1 cellular context compared by ENCODE assay signal in the genomic region with DNA sequence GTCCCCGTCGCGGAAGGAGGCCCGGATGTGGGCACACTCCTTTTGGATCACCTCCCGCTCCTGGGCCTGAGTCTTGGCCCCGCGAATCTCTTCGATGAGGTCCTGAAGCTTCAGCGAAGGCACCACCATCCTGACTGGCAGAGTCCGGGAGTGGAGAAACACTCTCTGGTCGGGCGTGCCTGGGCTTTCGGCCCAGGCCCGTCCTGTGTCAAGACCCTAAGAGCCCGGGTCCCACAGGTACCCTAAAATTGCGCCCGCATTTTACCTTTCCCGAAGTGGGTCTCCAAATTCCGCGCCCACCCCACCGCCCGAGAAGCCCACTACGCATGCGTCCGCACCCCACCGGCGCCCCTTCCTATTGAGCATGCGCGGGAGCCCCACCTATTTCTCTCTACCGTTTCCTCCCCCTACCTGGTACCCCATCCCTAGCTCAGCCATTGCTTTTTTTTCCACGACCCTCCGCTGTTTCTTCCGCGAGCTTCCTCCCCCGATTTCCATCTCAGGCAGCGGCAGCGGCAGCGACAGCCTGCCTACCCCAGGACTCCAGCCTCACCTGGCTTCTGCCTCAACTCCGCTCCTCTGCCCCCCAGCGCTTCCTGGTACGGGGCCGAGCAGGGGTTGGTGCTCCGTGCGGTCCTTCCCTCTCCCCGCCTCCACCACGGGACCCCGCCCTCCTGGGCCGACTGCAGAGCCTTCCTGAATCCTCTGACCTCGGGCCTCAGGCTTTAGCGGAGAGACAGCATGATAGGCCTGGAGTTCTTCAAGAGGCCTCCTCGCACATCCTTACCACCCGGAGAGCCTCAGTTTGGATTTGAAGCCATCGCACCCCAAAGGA.
TF ChIP-seq lines count a peak whose summit lies in the region.

A gene with protein sequence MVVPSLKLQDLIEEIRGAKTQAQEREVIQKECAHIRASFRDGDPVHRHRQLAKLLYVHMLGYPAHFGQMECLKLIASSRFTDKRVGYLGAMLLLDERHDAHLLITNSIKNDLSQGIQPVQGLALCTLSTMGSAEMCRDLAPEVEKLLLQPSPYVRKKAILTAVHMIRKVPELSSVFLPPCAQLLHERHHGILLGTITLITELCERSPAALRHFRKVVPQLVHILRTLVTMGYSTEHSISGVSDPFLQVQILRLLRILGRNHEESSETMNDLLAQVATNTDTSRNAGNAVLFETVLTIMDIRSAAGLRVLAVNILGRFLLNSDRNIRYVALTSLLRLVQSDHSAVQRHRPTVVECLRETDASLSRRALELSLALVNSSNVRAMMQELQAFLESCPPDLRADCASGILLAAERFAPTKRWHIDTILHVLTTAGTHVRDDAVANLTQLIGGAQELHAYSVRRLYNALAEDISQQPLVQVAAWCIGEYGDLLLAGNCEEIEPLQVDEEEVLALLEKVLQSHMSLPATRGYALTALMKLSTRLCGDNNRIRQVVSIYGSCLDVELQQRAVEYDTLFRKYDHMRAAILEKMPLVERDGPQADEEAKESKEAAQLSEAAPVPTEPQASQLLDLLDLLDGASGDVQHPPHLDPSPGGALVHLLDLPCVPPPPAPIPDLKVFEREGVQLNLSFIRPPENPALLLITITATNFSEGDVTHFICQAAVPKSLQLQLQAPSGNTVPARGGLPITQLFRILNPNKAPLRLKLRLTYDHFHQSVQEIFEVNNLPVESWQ (minus strand): TSS at position 606 of the 835 bp plus-strand sequence. CDS start 477 bp downstream, at position 129.

TF ChIP-seq in HEK293, 187 proteins besides CTCF, POLR2A, EP300 and RAD21 (continued from another document and continues in another):
- TF ChIP-seq, protein P1, sequence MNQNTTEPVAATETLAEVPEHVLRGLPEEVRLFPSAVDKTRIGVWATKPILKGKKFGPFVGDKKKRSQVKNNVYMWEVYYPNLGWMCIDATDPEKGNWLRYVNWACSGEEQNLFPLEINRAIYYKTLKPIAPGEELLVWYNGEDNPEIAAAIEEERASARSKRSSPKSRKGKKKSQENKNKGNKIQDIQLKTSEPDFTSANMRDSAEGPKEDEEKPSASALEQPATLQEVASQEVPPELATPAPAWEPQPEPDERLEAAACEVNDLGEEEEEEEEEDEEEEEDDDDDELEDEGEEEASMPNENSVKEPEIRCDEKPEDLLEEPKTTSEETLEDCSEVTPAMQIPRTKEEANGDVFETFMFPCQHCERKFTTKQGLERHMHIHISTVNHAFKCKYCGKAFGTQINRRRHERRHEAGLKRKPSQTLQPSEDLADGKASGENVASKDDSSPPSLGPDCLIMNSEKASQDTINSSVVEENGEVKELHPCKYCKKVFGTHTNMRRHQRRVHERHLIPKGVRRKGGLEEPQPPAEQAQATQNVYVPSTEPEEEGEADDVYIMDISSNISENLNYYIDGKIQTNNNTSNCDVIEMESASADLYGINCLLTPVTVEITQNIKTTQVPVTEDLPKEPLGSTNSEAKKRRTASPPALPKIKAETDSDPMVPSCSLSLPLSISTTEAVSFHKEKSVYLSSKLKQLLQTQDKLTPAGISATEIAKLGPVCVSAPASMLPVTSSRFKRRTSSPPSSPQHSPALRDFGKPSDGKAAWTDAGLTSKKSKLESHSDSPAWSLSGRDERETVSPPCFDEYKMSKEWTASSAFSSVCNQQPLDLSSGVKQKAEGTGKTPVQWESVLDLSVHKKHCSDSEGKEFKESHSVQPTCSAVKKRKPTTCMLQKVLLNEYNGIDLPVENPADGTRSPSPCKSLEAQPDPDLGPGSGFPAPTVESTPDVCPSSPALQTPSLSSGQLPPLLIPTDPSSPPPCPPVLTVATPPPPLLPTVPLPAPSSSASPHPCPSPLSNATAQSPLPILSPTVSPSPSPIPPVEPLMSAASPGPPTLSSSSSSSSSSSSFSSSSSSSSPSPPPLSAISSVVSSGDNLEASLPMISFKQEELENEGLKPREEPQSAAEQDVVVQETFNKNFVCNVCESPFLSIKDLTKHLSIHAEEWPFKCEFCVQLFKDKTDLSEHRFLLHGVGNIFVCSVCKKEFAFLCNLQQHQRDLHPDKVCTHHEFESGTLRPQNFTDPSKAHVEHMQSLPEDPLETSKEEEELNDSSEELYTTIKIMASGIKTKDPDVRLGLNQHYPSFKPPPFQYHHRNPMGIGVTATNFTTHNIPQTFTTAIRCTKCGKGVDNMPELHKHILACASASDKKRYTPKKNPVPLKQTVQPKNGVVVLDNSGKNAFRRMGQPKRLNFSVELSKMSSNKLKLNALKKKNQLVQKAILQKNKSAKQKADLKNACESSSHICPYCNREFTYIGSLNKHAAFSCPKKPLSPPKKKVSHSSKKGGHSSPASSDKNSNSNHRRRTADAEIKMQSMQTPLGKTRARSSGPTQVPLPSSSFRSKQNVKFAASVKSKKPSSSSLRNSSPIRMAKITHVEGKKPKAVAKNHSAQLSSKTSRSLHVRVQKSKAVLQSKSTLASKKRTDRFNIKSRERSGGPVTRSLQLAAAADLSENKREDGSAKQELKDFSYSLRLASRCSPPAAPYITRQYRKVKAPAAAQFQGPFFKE (tag by site-specific recombination; IDR thresholded peaks at IDR 0.05; ENCODE audit: borderline replicate concordance): no peak
- TF ChIP-seq ZNF292 (tag by site-specific recombination; IDR thresholded peaks at IDR 0.05; ENCODE audit: borderline replicate concordance, low read depth) (no peak), ZNF76 (tag by site-specific recombination; IDR thresholded peaks at IDR 0.05; ENCODE audit: borderline replicate concordance, low read depth) (peak; percentile 62; the same call in 1 of the 2 replicates), ZNF341 (tag by site-specific recombination; IDR thresholded peaks at IDR 0.05; ENCODE audit: low read depth) (peak; percentile 97), SP7 (tag by site-specific recombination; IDR thresholded peaks at IDR 0.05) (peak; percentile 77), KLF8 (tag by site-specific recombination; IDR thresholded peaks at IDR 0.05) (peak; percentile 96), ZBTB48 (tag by site-specific recombination; IDR thresholded peaks at IDR 0.05) (peak; percentile 83; the same call in 1 of the 2 replicates), ZNF366 (tag by site-specific recombination; conservative IDR thresholded peaks at IDR 0.05) (peak; percentile 84), ZNF138 (tag by site-specific recombination; IDR thresholded peaks at IDR 0.05; ENCODE audit: borderline replicate concordance) (no peak), ZNF785 (tag by site-specific recombination; IDR thresholded peaks at IDR 0.05) (no peak), ZNF433 (tag by site-specific recombination; IDR thresholded peaks at IDR 0.05; ENCODE audit: low read depth) (no peak), KLF1 (tag by site-specific recombination; IDR thresholded peaks at IDR 0.05) (peak; percentile 79), ZNF174 (tag by site-specific recombination; IDR thresholded peaks at IDR 0.05) (no peak), KLF9 (tag by site-specific recombination; IDR thresholded peaks at IDR 0.05; ENCODE audit: low read depth) (peak; percentile 81), ZNF561 (tag by site-specific recombination; IDR thresholded peaks at IDR 0.05; ENCODE audit: borderline replicate concordance) (peak; percentile 24; the same call in 1 of the 2 replicates), ZNF23 (tag by site-specific recombination; IDR thresholded peaks at IDR 0.05; ENCODE audit: borderline replicate concordance) (no peak), ZBTB17 (tag by site-specific recombination; IDR thresholded peaks at IDR 0.05) (peak; percentile 98), ZNF626 (tag by site-specific recombination; IDR thresholded peaks at IDR 0.05) (no peak), IKZF3 (tag by site-specific recombination; IDR thresholded peaks at IDR 0.05) (peak; percentile 75), ZNF10 (tag by site-specific recombination; IDR thresholded peaks at IDR 0.05) (peak; percentile 54; the same call in 1 of the 2 replicates), ZEB2 (tag by site-specific recombination; IDR thresholded peaks at IDR 0.05) (peak; percentile 98), ZNF175 (tag by site-specific recombination; IDR thresholded peaks at IDR 0.05) (no peak), ZNF214 (tag by site-specific recombination; IDR thresholded peaks at IDR 0.05; ENCODE audit: borderline replicate concordance) (no peak), SP3 (tag by site-specific recombination; IDR thresholded peaks at IDR 0.05) (peak; percentile 95), ZNF324 (tag by site-specific recombination; IDR thresholded peaks at IDR 0.05) (peak; percentile 43; the same call in 1 of the 2 replicates), ZNF394 (tag by site-specific recombination; IDR thresholded peaks at IDR 0.05; ENCODE audit: borderline replicate concordance) (peak; percentile 46; the same call in 1 of the 2 replicates)
- TF ChIP-seq, protein P2, sequence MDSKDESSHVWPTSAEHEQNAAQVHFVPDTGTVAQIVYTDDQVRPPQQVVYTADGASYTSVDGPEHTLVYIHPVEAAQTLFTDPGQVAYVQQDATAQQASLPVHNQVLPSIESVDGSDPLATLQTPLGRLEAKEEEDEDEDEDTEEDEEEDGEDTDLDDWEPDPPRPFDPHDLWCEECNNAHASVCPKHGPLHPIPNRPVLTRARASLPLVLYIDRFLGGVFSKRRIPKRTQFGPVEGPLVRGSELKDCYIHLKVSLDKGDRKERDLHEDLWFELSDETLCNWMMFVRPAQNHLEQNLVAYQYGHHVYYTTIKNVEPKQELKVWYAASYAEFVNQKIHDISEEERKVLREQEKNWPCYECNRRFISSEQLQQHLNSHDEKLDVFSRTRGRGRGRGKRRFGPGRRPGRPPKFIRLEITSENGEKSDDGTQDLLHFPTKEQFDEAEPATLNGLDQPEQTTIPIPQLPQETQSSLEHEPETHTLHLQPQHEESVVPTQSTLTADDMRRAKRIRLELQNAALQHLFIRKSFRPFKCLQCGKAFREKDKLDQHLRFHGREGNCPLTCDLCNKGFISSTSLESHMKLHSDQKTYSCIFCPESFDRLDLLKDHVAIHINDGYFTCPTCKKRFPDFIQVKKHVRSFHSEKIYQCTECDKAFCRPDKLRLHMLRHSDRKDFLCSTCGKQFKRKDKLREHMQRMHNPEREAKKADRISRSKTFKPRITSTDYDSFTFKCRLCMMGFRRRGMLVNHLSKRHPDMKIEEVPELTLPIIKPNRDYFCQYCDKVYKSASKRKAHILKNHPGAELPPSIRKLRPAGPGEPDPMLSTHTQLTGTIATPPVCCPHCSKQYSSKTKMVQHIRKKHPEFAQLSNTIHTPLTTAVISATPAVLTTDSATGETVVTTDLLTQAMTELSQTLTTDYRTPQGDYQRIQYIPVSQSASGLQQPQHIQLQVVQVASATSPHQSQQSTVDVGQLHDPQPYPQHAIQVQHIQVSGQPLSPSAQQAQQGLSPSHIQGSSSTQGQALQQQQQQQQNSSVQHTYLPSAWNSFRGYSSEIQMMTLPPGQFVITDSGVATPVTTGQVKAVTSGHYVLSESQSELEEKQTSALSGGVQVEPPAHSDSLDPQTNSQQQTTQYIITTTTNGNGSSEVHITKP (tag by site-specific recombination; IDR thresholded peaks at IDR 0.05): no peak
- TF ChIP-seq, protein P3, sequence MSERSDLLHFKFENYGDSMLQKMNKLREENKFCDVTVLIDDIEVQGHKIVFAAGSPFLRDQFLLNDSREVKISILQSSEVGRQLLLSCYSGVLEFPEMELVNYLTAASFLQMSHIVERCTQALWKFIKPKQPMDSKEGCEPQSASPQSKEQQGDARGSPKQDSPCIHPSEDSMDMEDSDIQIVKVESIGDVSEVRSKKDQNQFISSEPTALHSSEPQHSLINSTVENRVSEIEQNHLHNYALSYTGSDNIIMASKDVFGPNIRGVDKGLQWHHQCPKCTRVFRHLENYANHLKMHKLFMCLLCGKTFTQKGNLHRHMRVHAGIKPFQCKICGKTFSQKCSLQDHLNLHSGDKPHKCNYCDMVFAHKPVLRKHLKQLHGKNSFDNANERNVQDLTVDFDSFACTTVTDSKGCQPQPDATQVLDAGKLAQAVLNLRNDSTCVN (tag by site-specific recombination; optimal IDR thresholded peaks at IDR 0.05): peak; percentile 61
- TF ChIP-seq, protein P4, sequence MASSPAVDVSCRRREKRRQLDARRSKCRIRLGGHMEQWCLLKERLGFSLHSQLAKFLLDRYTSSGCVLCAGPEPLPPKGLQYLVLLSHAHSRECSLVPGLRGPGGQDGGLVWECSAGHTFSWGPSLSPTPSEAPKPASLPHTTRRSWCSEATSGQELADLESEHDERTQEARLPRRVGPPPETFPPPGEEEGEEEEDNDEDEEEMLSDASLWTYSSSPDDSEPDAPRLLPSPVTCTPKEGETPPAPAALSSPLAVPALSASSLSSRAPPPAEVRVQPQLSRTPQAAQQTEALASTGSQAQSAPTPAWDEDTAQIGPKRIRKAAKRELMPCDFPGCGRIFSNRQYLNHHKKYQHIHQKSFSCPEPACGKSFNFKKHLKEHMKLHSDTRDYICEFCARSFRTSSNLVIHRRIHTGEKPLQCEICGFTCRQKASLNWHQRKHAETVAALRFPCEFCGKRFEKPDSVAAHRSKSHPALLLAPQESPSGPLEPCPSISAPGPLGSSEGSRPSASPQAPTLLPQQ (tag by site-specific recombination; IDR thresholded peaks at IDR 0.05): peak; percentile 77
- TF ChIP-seq, protein P5, sequence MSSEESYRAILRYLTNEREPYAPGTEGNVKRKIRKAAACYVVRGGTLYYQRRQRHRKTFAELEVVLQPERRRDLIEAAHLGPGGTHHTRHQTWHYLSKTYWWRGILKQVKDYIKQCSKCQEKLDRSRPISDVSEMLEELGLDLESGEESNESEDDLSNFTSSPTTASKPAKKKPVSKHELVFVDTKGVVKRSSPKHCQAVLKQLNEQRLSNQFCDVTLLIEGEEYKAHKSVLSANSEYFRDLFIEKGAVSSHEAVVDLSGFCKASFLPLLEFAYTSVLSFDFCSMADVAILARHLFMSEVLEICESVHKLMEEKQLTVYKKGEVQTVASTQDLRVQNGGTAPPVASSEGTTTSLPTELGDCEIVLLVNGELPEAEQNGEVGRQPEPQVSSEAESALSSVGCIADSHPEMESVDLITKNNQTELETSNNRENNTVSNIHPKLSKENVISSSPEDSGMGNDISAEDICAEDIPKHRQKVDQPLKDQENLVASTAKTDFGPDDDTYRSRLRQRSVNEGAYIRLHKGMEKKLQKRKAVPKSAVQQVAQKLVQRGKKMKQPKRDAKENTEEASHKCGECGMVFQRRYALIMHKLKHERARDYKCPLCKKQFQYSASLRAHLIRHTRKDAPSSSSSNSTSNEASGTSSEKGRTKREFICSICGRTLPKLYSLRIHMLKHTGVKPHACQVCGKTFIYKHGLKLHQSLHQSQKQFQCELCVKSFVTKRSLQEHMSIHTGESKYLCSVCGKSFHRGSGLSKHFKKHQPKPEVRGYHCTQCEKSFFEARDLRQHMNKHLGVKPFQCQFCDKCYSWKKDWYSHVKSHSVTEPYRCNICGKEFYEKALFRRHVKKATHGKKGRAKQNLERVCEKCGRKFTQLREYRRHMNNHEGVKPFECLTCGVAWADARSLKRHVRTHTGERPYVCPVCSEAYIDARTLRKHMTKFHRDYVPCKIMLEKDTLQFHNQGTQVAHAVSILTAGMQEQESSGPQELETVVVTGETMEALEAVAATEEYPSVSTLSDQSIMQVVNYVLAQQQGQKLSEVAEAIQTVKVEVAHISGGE (tag by site-specific recombination; conservative IDR thresholded peaks at IDR 0.05; ENCODE audit: low read depth): peak; percentile 68
